In the genomic region with DNA sequence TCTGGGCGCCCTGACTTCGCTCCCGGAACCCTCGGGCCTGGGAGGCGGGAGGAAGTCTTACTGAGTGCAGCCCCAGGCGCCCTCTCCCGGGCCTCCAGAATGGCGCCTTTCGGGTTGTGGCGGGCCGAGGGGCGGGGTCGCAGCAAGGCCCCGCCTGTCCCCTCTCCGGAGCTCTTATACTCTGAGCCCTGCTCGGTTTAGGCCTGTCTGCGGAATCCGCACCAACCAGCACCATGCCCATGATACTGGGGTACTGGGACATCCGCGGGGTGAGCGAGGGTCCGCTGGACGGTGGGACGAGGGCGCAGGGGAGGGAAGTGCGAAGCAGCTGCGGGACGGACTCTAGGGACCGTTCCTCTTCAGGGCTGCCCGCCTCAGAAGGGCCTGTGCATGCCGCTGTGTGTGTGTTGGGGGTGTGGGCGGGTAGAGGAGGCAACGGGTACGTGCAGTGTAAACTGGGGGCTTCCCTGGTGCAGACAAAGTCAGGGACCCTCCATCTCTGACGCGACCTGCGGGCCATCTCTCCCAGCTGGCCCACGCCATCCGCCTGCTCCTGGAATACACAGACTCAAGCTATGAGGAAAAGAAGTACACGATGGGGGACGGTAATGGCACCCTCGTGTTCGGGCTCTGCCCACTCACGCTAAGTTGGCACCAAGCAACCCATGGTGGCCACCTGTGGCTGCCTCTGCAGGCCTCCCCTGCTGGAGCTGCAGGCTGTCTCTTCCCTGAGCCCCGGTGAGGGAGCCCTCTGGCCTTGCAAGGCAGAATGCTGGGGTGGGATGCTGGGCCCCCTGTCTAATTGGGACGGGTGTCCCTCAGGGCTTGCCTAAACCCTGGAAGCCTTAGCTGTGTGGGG, we compare ENCODE assay signal across 8 cellular contexts. TPM values are rescaled to one million over a fixed set of nuclear protein-coding genes. Genes with fewer than 3 reads are reported as not detected.
DNase-seq lines count a peak whose midpoint lies in the region; ATAC-seq and TF ChIP-seq lines count a peak whose summit lies in the region.

GSTM1 (plus strand) TSS at position 177 of the 859 bp plus-strand sequence; CDS start at position 234, 57 bp downstream.

- CTCF ChIA-PET in HEK293T (lab: Yijun Ruan, JAX) = no interaction called here

- no peak within 1 kb of the TSS for H3K27ac ChIP-seq in cardiac muscle cell
- H3K27ac ChIP-seq in layer of hippocampus (ENCODE audit: low read depth, low read length) = peak within 1 kb of the TSS; percentile 89

- H3K9me3 ChIP-seq in cardiac muscle cell (ENCODE audit: low read depth) = no peaks in the 10 kb centered on the region

- ATAC-seq in left ventricle myocardium superior (no peak), HG03097 (IDR thresholded peaks at IDR 0.05; ENCODE audit: low FRiP score, unreplicated experiment) (peak; percentile 96)

- peak; percentile 38 to 82 for DNase-seq in cardiac muscle cell (ENCODE audit: low read depth in 1 of 2, low spot score in 1 of 2)
- DNase-seq in left ventricle myocardium superior = no peak
- DNase-seq in activated CD8-positive, alpha-beta memory T cell treated with anti-CD3 and anti-CD28 coated beads, Interleukin-2, amount 50 U/mL, for 4 hours = peak; percentile 84
- DNase-seq in MV-4-11 (lab: John Stamatoyannopoulos, UW) = no peak
- no peak for DNase-seq in DMS53 (lab: John Stamatoyannopoulos, UW)
- no peak for DNase-seq in HEK293T (ENCODE audit: extremely low spot score)

- TF ChIP-seq CTCF in cardiac muscle cell (IDR thresholded peaks at IDR 0.05; ENCODE audit: low read depth, low read length) = peak; percentile 29

- H3K27me3 ChIP-seq in cardiac muscle cell = no peaks in the 10 kb centered on the region
- H3K27me3 ChIP-seq in layer of hippocampus (ENCODE audit: control insufficient read depth, insufficient read depth, low read length) = no peaks in the 10 kb centered on the region

- POLR2A ChIA-PET in HEK293T (lab: Yijun Ruan, JAX) = no interaction called here

- no peaks in the 10 kb centered on the region for H3K4me1 ChIP-seq in cardiac muscle cell (ENCODE audit: low read depth)

- intact Hi-C loops in left ventricle myocardium superior (cut with micrococcal nuclease) = no loop called here

- H3K4me3 ChIP-seq in cardiac muscle cell = no peak within 1 kb of the TSS

- no peaks in the 10 kb centered on the region for H3K36me3 ChIP-seq in cardiac muscle cell

TF ChIP-seq in HEK293T, 16 proteins besides CTCF, POLR2A, EP300 and RAD21:
- TF ChIP-seq FOXM1 (IDR thresholded peaks at IDR 0.05; ENCODE audit: borderline replicate concordance) = no peak
- no peak for TF ChIP-seq SP1 (IDR thresholded peaks at IDR 0.05)
- TF ChIP-seq, protein P1, sequence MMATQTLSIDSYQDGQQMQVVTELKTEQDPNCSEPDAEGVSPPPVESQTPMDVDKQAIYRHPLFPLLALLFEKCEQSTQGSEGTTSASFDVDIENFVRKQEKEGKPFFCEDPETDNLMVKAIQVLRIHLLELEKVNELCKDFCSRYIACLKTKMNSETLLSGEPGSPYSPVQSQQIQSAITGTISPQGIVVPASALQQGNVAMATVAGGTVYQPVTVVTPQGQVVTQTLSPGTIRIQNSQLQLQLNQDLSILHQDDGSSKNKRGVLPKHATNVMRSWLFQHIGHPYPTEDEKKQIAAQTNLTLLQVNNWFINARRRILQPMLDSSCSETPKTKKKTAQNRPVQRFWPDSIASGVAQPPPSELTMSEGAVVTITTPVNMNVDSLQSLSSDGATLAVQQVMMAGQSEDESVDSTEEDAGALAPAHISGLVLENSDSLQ (IDR thresholded peaks at IDR 0.05) = no peak
- no peak for TF ChIP-seq BHLHE40 (IDR thresholded peaks at IDR 0.05; ENCODE audit: borderline replicate concordance)
- no peak for TF ChIP-seq CTBP1 (IDR thresholded peaks at IDR 0.05; ENCODE audit: borderline replicate concordance)
- no peak for TF ChIP-seq TARDBP (IDR thresholded peaks at IDR 0.05)
- no peak for TF ChIP-seq FOXK2 (IDR thresholded peaks at IDR 0.05)
- no peak for TF ChIP-seq FOXA1 (IDR thresholded peaks at IDR 0.05)
- no peak for TF ChIP-seq HDGF (IDR thresholded peaks at IDR 0.05; ENCODE audit: borderline replicate concordance)
- no peak for TF ChIP-seq ARNT (IDR thresholded peaks at IDR 0.05)
- TF ChIP-seq SUZ12 (IDR thresholded peaks at IDR 0.05) = no peak
- TF ChIP-seq ELF4 (IDR thresholded peaks at IDR 0.05) = no peak
- no peak for TF ChIP-seq NFRKB (IDR thresholded peaks at IDR 0.05)
- no peak for TF ChIP-seq ZNF384 (IDR thresholded peaks at IDR 0.05)
- TF ChIP-seq LEF1 (IDR thresholded peaks at IDR 0.05; ENCODE audit: borderline replicate concordance) = no peak
TF ChIP-seq in HEK293T: peak in this region for 0.

RNA-seq across cellular contexts. Expression of gene GSTM1, which starts in this region (rescaled TPM):
- total RNA-seq in cardiac muscle cell (5.5 and 14.1 TPM in 2 replicates), left ventricle myocardium superior (not detected)
- polyA plus RNA-seq in cardiac muscle cell = 10.7 and 33.1 TPM in 2 replicates

Comparison
In these comparisons a context has a peak if more than half of its experiments do, and no peak if none do; other contexts are left out.
1. DNase-seq: peak in cardiac muscle cell (2 of 2) and activated CD8-positive, alpha-beta memory T cell treated with anti-CD3 and anti-CD28 coated beads, Interleukin-2, amount 50 U/mL, for 4 hours (single experiment); none in left ventricle myocardium superior (single experiment), MV-4-11 (single experiment), DMS53 (single experiment) and HEK293T (single experiment).